In the genomic region with DNA sequence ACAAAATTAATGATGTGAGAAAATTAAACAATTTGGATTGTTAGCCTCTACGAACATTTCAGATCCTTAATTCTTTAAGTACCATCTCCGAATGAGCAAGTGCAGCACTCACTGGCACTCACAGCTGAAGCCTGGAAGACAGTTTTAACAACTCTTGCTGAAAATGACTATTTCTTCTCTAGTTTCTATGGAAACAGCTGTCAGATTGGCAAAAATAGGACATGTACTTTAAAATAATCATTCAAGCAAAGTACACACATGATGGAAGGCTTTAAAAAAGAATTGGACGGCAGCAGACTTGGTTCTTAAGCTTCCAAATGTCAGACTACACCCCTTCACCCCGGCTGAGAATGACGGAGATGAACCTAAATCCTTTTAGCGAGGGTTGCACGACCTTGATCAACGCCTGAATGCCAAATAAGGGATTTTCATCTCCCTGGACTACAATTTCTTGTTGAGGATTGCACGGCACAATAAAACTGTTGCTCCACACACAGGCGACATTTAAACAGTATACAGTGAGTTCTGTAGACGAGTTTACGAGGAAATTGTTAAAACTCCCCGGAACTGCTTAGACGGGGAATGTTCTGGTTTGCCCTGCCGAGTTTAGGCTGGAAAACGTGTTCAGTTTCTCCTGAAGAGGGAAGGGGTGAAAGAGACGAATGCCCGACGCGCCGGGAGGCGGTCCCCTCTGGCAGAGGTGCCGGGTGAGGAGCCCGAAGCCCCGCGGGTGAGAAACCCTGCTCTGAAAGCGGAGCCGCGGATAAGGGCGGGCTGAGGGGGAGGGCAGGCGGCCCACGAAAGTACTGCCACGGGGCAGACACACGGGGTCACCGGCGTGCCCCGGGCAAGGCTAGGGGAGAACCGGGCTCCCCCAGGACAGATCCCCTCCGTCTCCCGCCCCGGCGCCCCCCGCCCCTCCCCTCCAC, we compare ENCODE assay signal across 8 cellular contexts. TPM values are rescaled to one million over a fixed set of nuclear protein-coding genes. Genes with fewer than 3 reads are reported as not detected.
DNase-seq lines count a peak whose midpoint lies in the region; ATAC-seq and TF ChIP-seq lines count a peak whose summit lies in the region.

No MANE protein-coding gene starts in this region.

- peaks cover 6% of the 10 kb centered on the region; the same call in 1 of the 2 replicates for H3K4me1 ChIP-seq in SJCRH30
- peaks cover 6% of the 10 kb centered on the region for H3K4me1 ChIP-seq in foreskin keratinocyte
- peaks cover 3% of the 10 kb centered on the region for H3K4me1 ChIP-seq in neural progenitor cell
- peaks cover 0 to 20% (median 10%) of the 10 kb centered on the region in 4 donors for H3K4me1 ChIP-seq in stomach

- 0 to 1% (median 1%) methylated on average over 30 to 43 of the region's 43 CpGs for WGBS in stomach, 5 donors

- H3K9me3 ChIP-seq in SJCRH30 (replicated peaks): no peaks in the 10 kb centered on the region
- no peaks in the 10 kb centered on the region for H3K9me3 ChIP-seq in neural progenitor cell (ENCODE audit: low read depth)
- no peaks in the 10 kb centered on the region for H3K9me3 ChIP-seq in stomach

- peak overlapping the region; percentile 85 for H3K4me2 ChIP-seq in neural progenitor cell

- no peaks in the 10 kb centered on the region for H4K20me1 ChIP-seq in neural progenitor cell (ENCODE audit: low read depth)

- peak overlapping the region; percentile 93 for H3K4me3 Mint-ChIP-seq in neural progenitor cell

- TF ChIP-seq EP300 in stomach (IDR thresholded peaks at IDR 0.05): no peak

- H3K36me3 ChIP-seq in SJCRH30 (no peaks in the 10 kb centered on the region), neural progenitor cell (no peaks in the 10 kb centered on the region), stomach (no peaks in the 10 kb centered on the region)

- H3K36me3 Mint-ChIP-seq in neural progenitor cell: no peaks in the 10 kb centered on the region

- peak overlapping the region; percentile 98 for H3K27ac Mint-ChIP-seq in neural progenitor cell

- H3K4me3 ChIP-seq in SJCRH30 (peak overlapping the region; percentile 69), neural progenitor cell (peak overlapping the region; percentile 66), stomach (peak overlapping the region; percentile 46 to 89 (median 64))

- peak overlapping the region; percentile 87 for H2AFZ ChIP-seq in neural progenitor cell (replicated peaks)

- no peak for TF ChIP-seq POLR2A in stomach (IDR thresholded peaks at IDR 0.05)

- peak; percentile 84 for DNase-seq in DMS53 treated with DMSO at 0.1 percent for 48 hours (lab: John Stamatoyannopoulos, UW; ENCODE audit: unreplicated experiment)
- peak; percentile 80 for DNase-seq in KBM-7
- peak; percentile 84 to 87 for DNase-seq in SJCRH30
- DNase-seq in activated naive CD4-positive, alpha-beta T cell (lab: John Stamatoyannopoulos, UW): peak; percentile 45 to 65 (median 61)
- peak; percentile 44 to 64 for DNase-seq in foreskin keratinocyte
- peak; percentile 77 for DNase-seq in neural progenitor cell (ENCODE audit: low spot score)
- DNase-seq in stomach: peak; percentile 83

- in situ Hi-C loops in KBM-7 (cut with MboI; ENCODE audit: low pct_unique_long_range_greater_than_20kb, low sequenced_read_pairs): no loop called here

- peak; percentile 67 for ATAC-seq in GM21737 (IDR thresholded peaks at IDR 0.05; ENCODE audit: unreplicated experiment)
- ATAC-seq in foreskin keratinocyte: peak; percentile 77

- no peaks in the 10 kb centered on the region for H3K27me3 ChIP-seq in SJCRH30
- H3K27me3 ChIP-seq in foreskin keratinocyte: no peaks in the 10 kb centered on the region
- H3K27me3 ChIP-seq in neural progenitor cell: no peaks in the 10 kb centered on the region
- no peaks in the 10 kb centered on the region for H3K27me3 ChIP-seq in stomach

- H3K9me3 Mint-ChIP-seq in neural progenitor cell: no peaks in the 10 kb centered on the region

- intact Hi-C loops in stomach (cut with DNase I; ENCODE audit: low total_unique reads): no loop called here

- H3K27ac ChIP-seq in SJCRH30 (peak overlapping the region; percentile 74), foreskin keratinocyte (peak overlapping the region; percentile 81), neural progenitor cell (peak overlapping the region; percentile 75), stomach (peak overlapping the region; percentile 99 to 100 (median 99))

- peaks cover 10% of the 10 kb centered on the region for H3F3A ChIP-seq in neural progenitor cell (ENCODE audit: low read depth)

- H3K4me1 Mint-ChIP-seq in neural progenitor cell: peaks cover 16% of the 10 kb centered on the region

- H3K79me2 ChIP-seq in neural progenitor cell (ENCODE audit: low read depth): no peaks in the 10 kb centered on the region

- TF ChIP-seq CTCF in foreskin keratinocyte (conservative IDR thresholded peaks at IDR 0.05) (no peak), neural progenitor cell (IDR thresholded peaks at IDR 0.05) (no peak), stomach (IDR thresholded peaks at IDR 0.05) (peak in 1 of 7 experiments; percentile 5)

- peak overlapping the region; percentile 34 for H3K9ac ChIP-seq in neural progenitor cell

- H3K27me3 Mint-ChIP-seq in neural progenitor cell (ENCODE audit: insufficient read depth, low read depth): peaks cover 5% of the 10 kb centered on the region

RNA-seq across cellular contexts. Expression of a gene that starts 0.7 kb away (rescaled TPM):
- 26.8 and 27.0 TPM in 2 replicates for total RNA-seq in SJCRH30 (2014; rRNA removed; shearing (Covaris generic))
- total RNA-seq in foreskin keratinocyte: 17.2 and 22.3 TPM in 2 replicates
- 11.6 and 12.1 TPM in 2 replicates for polyA plus RNA-seq in foreskin keratinocyte
- 11.8 and 19.8 TPM in 2 replicates for total RNA-seq in neural progenitor cell (ENCODE audit: low replicate concordance)
- total RNA-seq in stomach: 10 to 100 TPM in 4 of 5 donors, 1 to 10 TPM in 1; 5.8 to 55.8 (median 30.4) TPM
- polyA plus RNA-seq in stomach: 10 to 100 TPM in 2 of 3 donors, 1 to 10 TPM in 1; 8.9 to 16.4 (median 11.1) TPM

RNA-seq across cellular contexts. Expression of a gene that starts 31.2 kb away (rescaled TPM):
- not detected in 2 replicates for total RNA-seq in SJCRH30 (2014; rRNA removed; shearing (Covaris generic))
- total RNA-seq in foreskin keratinocyte (103 and 150 TPM in 2 replicates), neural progenitor cell (ENCODE audit: low replicate concordance) (0.28 TPM in 1 of 2 replicates, not detected in the other), stomach (10 to 100 TPM in 3 of 5 donors, not detected in 2; 12.1 to 41.1 (median 33.6) TPM)
- polyA plus RNA-seq in foreskin keratinocyte (112 and 158 TPM in 2 replicates), stomach (100 to 1,000 TPM in 1 of 3 donors, 10 to 100 TPM in 1, 1 to 10 TPM in 1; 5.2 to 369 (median 36.7) TPM)

Comparison
In these comparisons a context has a peak if more than half of its experiments do, and no peak if none do; other contexts are left out.
1. Peak in every context shown above with its lines: DNase-seq, ATAC-seq, H3K4me3 ChIP-seq and H3K27ac ChIP-seq.